10 cellular contexts compared by ENCODE assay signal in the genomic region with DNA sequence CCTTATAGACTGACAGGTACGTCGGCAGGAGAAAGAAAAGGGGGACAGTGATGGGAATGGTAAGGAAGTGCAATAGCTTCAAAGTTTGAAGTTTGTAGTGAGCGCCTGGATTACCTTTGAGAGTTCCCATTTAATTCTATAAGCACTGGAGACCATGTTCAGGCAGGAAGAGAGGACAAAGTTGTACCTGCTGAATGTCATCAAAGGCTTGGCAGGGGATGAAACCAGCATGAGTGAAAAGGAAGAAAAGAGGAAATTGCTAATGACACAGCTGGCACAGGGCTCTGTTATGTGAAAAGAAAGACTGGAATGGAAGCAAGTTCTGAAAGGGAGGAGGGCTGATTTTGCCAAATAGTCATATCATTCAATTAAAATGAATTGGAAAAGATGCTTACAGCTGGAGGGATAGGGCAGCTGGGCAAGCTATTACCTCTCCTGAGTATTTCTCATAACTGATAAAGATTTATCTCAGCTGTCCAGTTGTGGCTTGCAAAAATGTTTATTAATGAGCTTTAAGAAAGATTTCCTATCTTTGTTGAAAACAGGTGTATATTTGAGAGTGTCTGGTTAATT.
"Had no signal": no experiment of that assay in that cellular context is flagged by ENCODE, and none has a peak within 500 bp of the region (broad histone marks: within the 10 kb centered on the region; RNA-seq: fewer than 3 reads in every experiment).

No MANE protein-coding gene starts in this region.

- FAIRE-seq: bronchial epithelial cell had no signal

- H3K27me3 ChIP-seq: hepatocyte, right lobe of liver had no signal

- H3K79me2 ChIP-seq: hepatocyte had no signal

- H3K36me3 Mint-ChIP-seq: activated naive CD8-positive, alpha-beta T cell treated with anti-CD3 and anti-CD28 coated beads, Interleukin-2, amount 10 ng/mL, durations not matched to agents 7 days and 5 days; type B pancreatic cell had no signal

- H3K27ac ChIP-seq: hepatocyte, psoas muscle, right lobe of liver had no signal

- DNase-seq: activated naive CD8-positive, alpha-beta T cell treated with anti-CD3 and anti-CD28 coated beads, Interleukin-2, amount 10 ng/mL, durations not matched to agents 7 days and 5 days; dermis blood vessel endothelial cell; psoas muscle; right lobe of liver; stimulated activated naive CD8-positive, alpha-beta T cell treated with anti-CD3 and anti-CD28 coated beads, Interleukin-15, Interleukin-2, amounts not matched to agents 100 U/mL and 50 U/mL, for 24 hours; T-helper 9 cell had no signal

- H3K27ac Mint-ChIP-seq: activated naive CD8-positive, alpha-beta T cell treated with anti-CD3 and anti-CD28 coated beads, Interleukin-2, amount 10 ng/mL, durations not matched to agents 7 days and 5 days; activated T-helper 1 cell treated with anti-CD3 and anti-CD28 coated beads, Interleukin-12 subunit alpha, Interleukin-12 subunit beta, Interleukin-2, Interleukin-4 antibody, amounts not matched to agents 30 ng/mL and 10 ng/mL and 1 ng/mL, durations not matched to agents 14 hours and 24 hours and 36 hours; type B pancreatic cell had no signal

- H3K9me3 Mint-ChIP-seq: activated naive CD8-positive, alpha-beta T cell treated with anti-CD3 and anti-CD28 coated beads, Interleukin-2, amount 10 ng/mL, durations not matched to agents 7 days and 5 days; activated T-helper 1 cell treated with anti-CD3 and anti-CD28 coated beads, Interleukin-12 subunit alpha, Interleukin-12 subunit beta, Interleukin-2, Interleukin-4 antibody, amounts not matched to agents 30 ng/mL and 10 ng/mL and 1 ng/mL, durations not matched to agents 14 hours and 24 hours and 36 hours; type B pancreatic cell had no signal

- H3K4me2 ChIP-seq: hepatocyte had no signal

- H3K4me3 Mint-ChIP-seq: activated naive CD8-positive, alpha-beta T cell treated with anti-CD3 and anti-CD28 coated beads, Interleukin-2, amount 10 ng/mL, durations not matched to agents 7 days and 5 days; activated T-helper 1 cell treated with anti-CD3 and anti-CD28 coated beads, Interleukin-12 subunit alpha, Interleukin-12 subunit beta, Interleukin-2, Interleukin-4 antibody, amounts not matched to agents 30 ng/mL and 10 ng/mL and 1 ng/mL, durations not matched to agents 14 hours and 24 hours and 36 hours; type B pancreatic cell had no signal

- H3K9me3 ChIP-seq: psoas muscle, right lobe of liver had no signal

- H3K27me3 Mint-ChIP-seq: activated naive CD8-positive, alpha-beta T cell treated with anti-CD3 and anti-CD28 coated beads, Interleukin-2, amount 10 ng/mL, durations not matched to agents 7 days and 5 days; type B pancreatic cell had no signal

- H2AFZ ChIP-seq: hepatocyte had no signal

- H3K4me1 ChIP-seq: psoas muscle, right lobe of liver had no signal

- H3K4me3 ChIP-seq: hepatocyte, psoas muscle, right lobe of liver had no signal

- H3K36me3 ChIP-seq: right lobe of liver had no signal

- H3K4me1 Mint-ChIP-seq: activated naive CD8-positive, alpha-beta T cell treated with anti-CD3 and anti-CD28 coated beads, Interleukin-2, amount 10 ng/mL, durations not matched to agents 7 days and 5 days had no signal
